In genomic region chr22:39299829-39300178, GRCh38 we compare ENCODE assay signal across 13 cellular contexts. TPM values are rescaled to one million over a fixed set of nuclear protein-coding genes. Genes with fewer than 3 reads are reported as not detected.
A peak's percentile ranks its signal among the peaks of the same experiment; 100 is the strongest.
DNase-seq lines count a peak whose midpoint lies in the region; ATAC-seq and TF ChIP-seq lines count a peak whose summit lies in the region.
"Had no signal": no experiment of that assay in that cellular context is flagged by ENCODE, and none has a peak within 500 bp of the region (broad histone marks: within the 10 kb centered on the region; RNA-seq: fewer than 3 reads in every experiment).

No MANE protein-coding gene starts in this region.

- no peaks in the 10 kb centered on the region for H3K4me1 ChIP-seq in rectal smooth muscle tissue (ENCODE audit: control insufficient read depth, insufficient read depth, low read length)

- H3K36me3 ChIP-seq in rectal smooth muscle tissue (ENCODE audit: control insufficient read depth, insufficient read depth, low read length): no peaks in the 10 kb centered on the region

- DNase-seq in GM12865 (ENCODE audit: low read depth): peak; percentile 85
- peak; percentile 35 for DNase-seq in OCI-M1 (lab: John Stamatoyannopoulos, UW)
- no peak for DNase-seq in left ventricle myocardium superior
- DNase-seq in activated naive CD4-positive, alpha-beta T cell treated with anti-CD3 and anti-CD28 coated beads, Interleukin-2, amount 50 U/mL, for 16 hours: no peak
- no peak for DNase-seq in erythroblast (lab: John Stamatoyannopoulos, UW)
- DNase-seq in activated T-cell treated with anti-CD3 and anti-CD28 coated beads, Interleukin-2, amount 50 U/mL, for 48 hours: no peak
- DNase-seq: activated CD4-positive, alpha-beta T cell treated with anti-CD3 and anti-CD28 coated beads, Interleukin-2, amount 50 U/mL, for 1 hour; central memory CD4-positive, alpha-beta T cell; NCI-H774; stimulated activated CD4-positive, alpha-beta T cell treated with anti-CD3 and anti-CD28 coated beads, Interleukin-1b, Interleukin-23, amount 100 ng/mL, for 48 hours had no signal

- intact Hi-C loops in left ventricle myocardium superior (cut with micrococcal nuclease): loop anchor here (10.0 kb wide), 1 partner anchor 65 kb away; no protein-coding TSS in a partner anchor

- TF ChIP-seq POLR2A in erythroblast (IDR thresholded peaks at IDR 0.05; ENCODE audit: low read length): no peak

- H3K27ac ChIP-seq in rectal smooth muscle tissue (ENCODE audit: low read depth, low read length): peak overlapping the region; percentile 32
- H3K27ac ChIP-seq: HL-60 had no signal

- ATAC-seq in left ventricle myocardium superior: peak; percentile 54
- ATAC-seq in HG03442 (IDR thresholded peaks at IDR 0.05; ENCODE audit: unreplicated experiment): no peak

- TF ChIP-seq CTCF in GM12865 (IDR thresholded peaks at IDR 0.05; ENCODE audit: insufficient read depth, low read depth, low read length, missing control alignments): no peak

- H3K4me3 ChIP-seq in GM12865 (ENCODE audit: low read depth, low read length) (peak overlapping the region; percentile 49), rectal smooth muscle tissue (ENCODE audit: low read length) (no peak overlapping the region)

- no peak overlapping the region for H3K9ac ChIP-seq in rectal smooth muscle tissue (ENCODE audit: low read length)

- peaks cover 5% of the 10 kb centered on the region for H3K27me3 ChIP-seq in rectal smooth muscle tissue (ENCODE audit: control insufficient read depth, insufficient read depth, low read length)

RNA-seq across cellular contexts. Expression of gene RPL3, which starts 19.6 kb away (rescaled TPM):
- 319 TPM for total RNA-seq in left ventricle myocardium superior

RNA-seq across cellular contexts. Expression of gene SYNGR1, which starts 50.0 kb away (rescaled TPM):
- total RNA-seq in left ventricle myocardium superior: 41.3 TPM

RNA-seq across cellular contexts. Expression of gene PDGFB, which starts 55.0 kb away (rescaled TPM):
- total RNA-seq in left ventricle myocardium superior: 19.9 TPM

Comparison
In these comparisons a context has a peak if more than half of its experiments do, and no peak if none do; other contexts are left out.
1. DNase-seq: peak in GM12865 (single experiment) and OCI-M1 (single experiment); none in left ventricle myocardium superior (single experiment), activated naive CD4-positive, alpha-beta T cell treated with anti-CD3 and anti-CD28 coated beads, Interleukin-2, amount 50 U/mL, for 16 hours (single experiment), erythroblast (0 of 2) and activated T-cell treated with anti-CD3 and anti-CD28 coated beads, Interleukin-2, amount 50 U/mL, for 48 hours (0 of 2).